1 cellular context compared by ENCODE assay signal in genomic region chr17:60631119-60631518, GRCh38.
TF ChIP-seq lines count a peak whose summit lies in the region.

No MANE protein-coding gene starts in this region.

TF ChIP-seq in endothelial cell of umbilical vein, 7 proteins besides CTCF, POLR2A, EP300 and RAD21 (continued from another document):
- TF ChIP-seq POLR2AphosphoS5 (IDR thresholded peaks at IDR 0.05; ENCODE audit: insufficient read depth, low read depth, low read length), result no peak
